ENCODE assay signal across 1 cellular context in genomic region chr5:157233515-157233914, GRCh38.
TF ChIP-seq lines count a peak whose summit lies in the region.

No MANE protein-coding gene starts in this region.

TF ChIP-seq in GM23338, 12 proteins besides CTCF, POLR2A, EP300 and RAD21 (continued from another document):
- TF ChIP-seq, protein P1, sequence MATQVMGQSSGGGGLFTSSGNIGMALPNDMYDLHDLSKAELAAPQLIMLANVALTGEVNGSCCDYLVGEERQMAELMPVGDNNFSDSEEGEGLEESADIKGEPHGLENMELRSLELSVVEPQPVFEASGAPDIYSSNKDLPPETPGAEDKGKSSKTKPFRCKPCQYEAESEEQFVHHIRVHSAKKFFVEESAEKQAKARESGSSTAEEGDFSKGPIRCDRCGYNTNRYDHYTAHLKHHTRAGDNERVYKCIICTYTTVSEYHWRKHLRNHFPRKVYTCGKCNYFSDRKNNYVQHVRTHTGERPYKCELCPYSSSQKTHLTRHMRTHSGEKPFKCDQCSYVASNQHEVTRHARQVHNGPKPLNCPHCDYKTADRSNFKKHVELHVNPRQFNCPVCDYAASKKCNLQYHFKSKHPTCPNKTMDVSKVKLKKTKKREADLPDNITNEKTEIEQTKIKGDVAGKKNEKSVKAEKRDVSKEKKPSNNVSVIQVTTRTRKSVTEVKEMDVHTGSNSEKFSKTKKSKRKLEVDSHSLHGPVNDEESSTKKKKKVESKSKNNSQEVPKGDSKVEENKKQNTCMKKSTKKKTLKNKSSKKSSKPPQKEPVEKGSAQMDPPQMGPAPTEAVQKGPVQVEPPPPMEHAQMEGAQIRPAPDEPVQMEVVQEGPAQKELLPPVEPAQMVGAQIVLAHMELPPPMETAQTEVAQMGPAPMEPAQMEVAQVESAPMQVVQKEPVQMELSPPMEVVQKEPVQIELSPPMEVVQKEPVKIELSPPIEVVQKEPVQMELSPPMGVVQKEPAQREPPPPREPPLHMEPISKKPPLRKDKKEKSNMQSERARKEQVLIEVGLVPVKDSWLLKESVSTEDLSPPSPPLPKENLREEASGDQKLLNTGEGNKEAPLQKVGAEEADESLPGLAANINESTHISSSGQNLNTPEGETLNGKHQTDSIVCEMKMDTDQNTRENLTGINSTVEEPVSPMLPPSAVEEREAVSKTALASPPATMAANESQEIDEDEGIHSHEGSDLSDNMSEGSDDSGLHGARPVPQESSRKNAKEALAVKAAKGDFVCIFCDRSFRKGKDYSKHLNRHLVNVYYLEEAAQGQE (IDR thresholded peaks at IDR 0.05; ENCODE audit: unreplicated experiment): no peak
- TF ChIP-seq EZH2 (IDR thresholded peaks at IDR 0.05; ENCODE audit: low read depth, unreplicated experiment) (no peak), ETS1 (IDR thresholded peaks at IDR 0.05) (no peak), NANOG (IDR thresholded peaks at IDR 0.05; ENCODE audit: borderline replicate concordance) (no peak), CREB1 (CRISPR knock-in tag; IDR thresholded peaks at IDR 0.05; ENCODE audit: low read depth) (no peak), ZNF462 (CRISPR knock-in tag; IDR thresholded peaks at IDR 0.05) (no peak)
